Comparison of ENCODE assay signal across 16 cellular contexts in genomic region chr2:232574674-232575403, GRCh38. TPM values are rescaled to one million over a fixed set of nuclear protein-coding genes. Genes with fewer than 3 reads are reported as not detected.
A peak's percentile ranks its signal among the peaks of the same experiment; 100 is the strongest.
DNase-seq lines count a peak whose midpoint lies in the region; ATAC-seq and TF ChIP-seq lines count a peak whose summit lies in the region.
"Had no signal": no experiment of that assay in that cellular context is flagged by ENCODE, and none has a peak within 500 bp of the region (broad histone marks: within the 10 kb centered on the region; RNA-seq: fewer than 3 reads in every experiment).

No MANE protein-coding gene starts in this region.

- no peaks in the 10 kb centered on the region for H3F3A ChIP-seq in GM23338 (replicated peaks; ENCODE audit: low read depth)

- H3K4me1 Mint-ChIP-seq in T-helper 17 cell = peaks cover 4% of the 10 kb centered on the region
- no peaks in the 10 kb centered on the region for H3K4me1 Mint-ChIP-seq in GM23338
- H3K4me1 Mint-ChIP-seq: activated naive CD4-positive, alpha-beta T cell treated with anti-CD3 and anti-CD28 coated beads, Interleukin-2, amount 50 U/mL, for 24 hours had no signal

- no peaks in the 10 kb centered on the region for H3K9me2 ChIP-seq in GM23338 (ENCODE audit: insufficient read depth)

- DNase-seq in T-helper 17 cell = no peak
- DNase-seq in iris pigment epithelial cell (ENCODE audit: low read depth) = peak; percentile 85
- DNase-seq in substantia nigra (lab: John Stamatoyannopoulos, UW) = no peak
- no peak for DNase-seq in NCI-H2107 (lab: John Stamatoyannopoulos, UW)
- no peak for DNase-seq in GM23338 (ENCODE audit: low spot score)
- DNase-seq: activated CD8-positive, alpha-beta memory T cell treated with anti-CD3 and anti-CD28 coated beads for 24 hours; cerebellar nuclear complex; immature natural killer cell; NCI-H146; NCI-H748 treated with DMSO at 0.1 percent for 48 hours; Right ventricle myocardium superior; sigmoid colon had no signal

- H3K27me3 Mint-ChIP-seq in T-helper 17 cell (no peaks in the 10 kb centered on the region), GM23338 (ENCODE audit: insufficient read depth, low read depth, poor library complexity) (no peaks in the 10 kb centered on the region)
- H3K27me3 Mint-ChIP-seq: activated naive CD4-positive, alpha-beta T cell treated with anti-CD3 and anti-CD28 coated beads, Interleukin-2, amount 50 U/mL, for 24 hours had no signal

- H3K79me2 ChIP-seq in GM23338 (replicated peaks; ENCODE audit: insufficient read depth) = no peaks in the 10 kb centered on the region

- H3K9me3 Mint-ChIP-seq in GM23338 = no peaks in the 10 kb centered on the region
- H3K9me3 Mint-ChIP-seq: activated naive CD4-positive, alpha-beta T cell treated with anti-CD3 and anti-CD28 coated beads, Interleukin-2, amount 50 U/mL, for 24 hours; immature natural killer cell had no signal

- no peaks in the 10 kb centered on the region for H3K27me3 ChIP-seq in GM23338 (ENCODE audit: insufficient read depth)
- H3K27me3 ChIP-seq: esophagus muscularis mucosa, sigmoid colon had no signal

- H3K36me3 Mint-ChIP-seq in T-helper 17 cell (ENCODE audit: low read depth) (peaks cover 8% of the 10 kb centered on the region), GM23338 (ENCODE audit: low read depth) (peaks cover 31% of the 10 kb centered on the region)

- H3K4me3 ChIP-seq in GM23338 = no peak overlapping the region
- H3K4me3 ChIP-seq: esophagus muscularis mucosa, K562, sigmoid colon, thoracic aorta had no signal

- H3K4me2 ChIP-seq in GM23338 = no peak overlapping the region

- ATAC-seq in T-helper 17 cell (no peak), GM23338 (no peak)
- ATAC-seq: K562 had no signal

- H3K4me3 Mint-ChIP-seq in T-helper 17 cell (no peak overlapping the region), GM23338 (no peak overlapping the region)
- H3K4me3 Mint-ChIP-seq: activated naive CD4-positive, alpha-beta T cell treated with anti-CD3 and anti-CD28 coated beads, Interleukin-2, amount 50 U/mL, for 24 hours; immature natural killer cell had no signal

- H3K27ac ChIP-seq in substantia nigra (ENCODE audit: low read depth, low read length, poor library complexity, severe bottlenecking) = peak overlapping the region; percentile 72
- no peak overlapping the region for H3K27ac ChIP-seq in GM23338 (ENCODE audit: low read depth)
- H3K27ac ChIP-seq: esophagus muscularis mucosa, sigmoid colon, thoracic aorta had no signal

- H2AFZ ChIP-seq in GM23338 = no peak overlapping the region

- H4K20me1 ChIP-seq in GM23338 (replicated peaks; ENCODE audit: insufficient read depth) = peaks cover 4% of the 10 kb centered on the region; the same call in 1 of the 2 replicates

- H3K36me3 ChIP-seq in GM23338 (ENCODE audit: insufficient read depth) = peaks cover 2% of the 10 kb centered on the region

- H3K4me1 ChIP-seq in GM23338 (ENCODE audit: insufficient read depth) = no peaks in the 10 kb centered on the region
- H3K4me1 ChIP-seq: sigmoid colon had no signal

- TF ChIP-seq CTCF in GM23338 (conservative IDR thresholded peaks at IDR 0.05; ENCODE audit: low read depth in 2 of 2) = no peak

- peak overlapping the region; percentile 63 for H3K27ac Mint-ChIP-seq in T-helper 17 cell
- no peak overlapping the region for H3K27ac Mint-ChIP-seq in GM23338
- H3K27ac Mint-ChIP-seq: activated naive CD4-positive, alpha-beta T cell treated with anti-CD3 and anti-CD28 coated beads, Interleukin-2, amount 50 U/mL, for 24 hours had no signal

- no peaks in the 10 kb centered on the region for H3K9me3 ChIP-seq in T-helper 17 cell (ENCODE audit: control insufficient read depth, low read length, poor library complexity, severe bottlenecking)
- H3K9me3 ChIP-seq: esophagus muscularis mucosa, sigmoid colon, thoracic aorta had no signal

TF ChIP-seq in GM23338, 12 proteins besides CTCF, POLR2A, EP300 and RAD21 (continues in another document):
- TF ChIP-seq STAT1 (IDR thresholded peaks at IDR 0.05; ENCODE audit: unreplicated experiment) = no peak
- TF ChIP-seq JUNB (IDR thresholded peaks at IDR 0.05; ENCODE audit: unreplicated experiment) = no peak
- no peak for TF ChIP-seq ZNF114 (CRISPR knock-in tag; IDR thresholded peaks at IDR 0.05)
- TF ChIP-seq ZNF462 (CRISPR knock-in tag; IDR thresholded peaks at IDR 0.05) = no peak
- TF ChIP-seq EZH2 (IDR thresholded peaks at IDR 0.05; ENCODE audit: low read depth, unreplicated experiment) = no peak
- TF ChIP-seq EZH2phosphoT487 (IDR thresholded peaks at IDR 0.05; ENCODE audit: unreplicated experiment) = no peak

RNA-seq across cellular contexts. Expression of gene EIF4E2, which starts 24.4 kb away (rescaled TPM):
- total RNA-seq in T-helper 17 cell = 10 to 100 TPM; 52.1 to 58.8 TPM
- 59.2 and 68.1 TPM in 2 replicates for total RNA-seq in GM23338 (2014; rRNA removed; shearing (Covaris generic))
- 148 and 152 TPM in 2 replicates for polyA plus RNA-seq in GM23338 (2016; fragmentation: Nextera tagmentation; extraction: Ambion mirVana)

RNA-seq across cellular contexts. Expression of gene TIGD1, which starts 24.5 kb away (rescaled TPM):
- total RNA-seq in T-helper 17 cell = 10 to 100 TPM; 14.6 to 17.2 TPM
- 6.1 and 7.6 TPM in 2 replicates for total RNA-seq in GM23338 (2014; rRNA removed; shearing (Covaris generic))
- polyA plus RNA-seq in GM23338 (2016; fragmentation: Nextera tagmentation; extraction: Ambion mirVana) = 6.6 and 9.3 TPM in 2 replicates

RNA-seq across cellular contexts. Expression of gene CHRNG, which starts 35.3 kb away (rescaled TPM):
- total RNA-seq in T-helper 17 cell = not detected
- not detected in 2 replicates for total RNA-seq in GM23338 (2014; rRNA removed; shearing (Covaris generic))
- not detected in 2 replicates for polyA plus RNA-seq in GM23338 (2016; fragmentation: Nextera tagmentation; extraction: Ambion mirVana)
- total RNA-seq: esophagus muscularis mucosa, K562, Right ventricle myocardium superior, sigmoid colon, thoracic aorta had no signal
- polyA plus RNA-seq: immature natural killer cell, K562, sigmoid colon had no signal

RNA-seq across cellular contexts. Expression of gene CHRND, which starts 48.9 kb away (rescaled TPM):
- total RNA-seq in T-helper 17 cell = not detected
- total RNA-seq in GM23338 (2014; rRNA removed; shearing (Covaris generic)) = 0.10 TPM in 1 of 2 replicates, not detected in the other
- polyA plus RNA-seq in GM23338 (2016; fragmentation: Nextera tagmentation; extraction: Ambion mirVana) = 0.11 TPM in 1 of 2 replicates, not detected in the other
- total RNA-seq: esophagus muscularis mucosa, K562, Right ventricle myocardium superior, sigmoid colon, thoracic aorta had no signal
- polyA plus RNA-seq: immature natural killer cell, K562, sigmoid colon had no signal

RNA-seq across cellular contexts. Expression of gene PRSS56, which starts 54.7 kb away (rescaled TPM):
- total RNA-seq in T-helper 17 cell = not detected
- total RNA-seq in GM23338 (2014; rRNA removed; shearing (Covaris generic)) = 0.31 TPM in 1 of 2 replicates, not detected in the other
- 0.27 TPM in 1 of 2 replicates, not detected in the other for polyA plus RNA-seq in GM23338 (2016; fragmentation: Nextera tagmentation; extraction: Ambion mirVana)
- total RNA-seq: esophagus muscularis mucosa, K562, sigmoid colon, thoracic aorta had no signal
- polyA plus RNA-seq: immature natural killer cell, K562, sigmoid colon had no signal
